In the genomic region with DNA sequence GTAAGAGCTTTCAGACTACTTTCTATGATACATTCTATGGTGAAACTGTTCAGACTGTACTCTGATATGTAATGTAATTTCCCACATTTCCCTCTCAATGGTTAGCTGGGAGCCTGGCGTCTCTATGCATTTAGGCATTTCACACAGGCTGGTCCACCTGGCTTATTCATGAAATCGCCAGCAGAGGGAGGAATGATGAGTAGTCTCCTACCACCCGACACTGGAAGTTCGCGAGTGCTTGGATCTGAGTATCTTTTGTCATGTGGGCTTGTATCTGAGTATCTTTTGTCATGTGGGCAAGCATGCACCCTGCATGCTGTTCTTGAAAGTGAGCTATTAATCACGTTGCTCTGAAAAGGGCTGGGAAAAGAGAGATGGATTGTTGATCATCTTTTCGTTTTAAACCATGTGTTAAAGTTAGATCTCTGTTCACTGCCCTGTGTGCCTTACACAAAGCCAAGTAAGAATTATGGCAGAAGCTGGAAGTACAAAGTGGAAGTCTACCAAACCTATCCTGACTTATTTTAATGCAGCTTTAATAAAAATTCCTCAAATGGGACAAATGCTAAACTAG, we compare ENCODE assay signal across 8 cellular contexts.
A peak's percentile ranks its signal among the peaks of the same experiment; 100 is the strongest.
DNase-seq lines count a peak whose midpoint lies in the region; ATAC-seq and TF ChIP-seq lines count a peak whose summit lies in the region.

No MANE protein-coding gene starts in this region.

- H3K27me3 ChIP-seq in trophoblast cell (ENCODE audit: insufficient read depth, low read length) = no peaks in the 10 kb centered on the region
- no peaks in the 10 kb centered on the region for H3K27me3 ChIP-seq in ascending aorta

- H3K18ac ChIP-seq in trophoblast cell (ENCODE audit: low read length) = no peak overlapping the region

- no peak overlapping the region for H3K23ac ChIP-seq in trophoblast cell (ENCODE audit: low read length)

- H3K36me3 ChIP-seq in trophoblast cell (ENCODE audit: control insufficient read depth in 1 of 2, insufficient read depth in 2 of 2, low read length in 2 of 2) (no peaks in the 10 kb centered on the region), ascending aorta (no peaks in the 10 kb centered on the region)

- H3K4me2 ChIP-seq in trophoblast cell (ENCODE audit: low read length) = no peak overlapping the region

- H2AK5ac ChIP-seq in trophoblast cell (ENCODE audit: low read length) = no peak overlapping the region

- intact Hi-C loops in ascending aorta (cut with DNase I) = no loop called here

- no peak overlapping the region for H3K4ac ChIP-seq in trophoblast cell (ENCODE audit: low read depth, low read length)

- H3K79me1 ChIP-seq in trophoblast cell (ENCODE audit: low read length) = no peaks in the 10 kb centered on the region

- no peak overlapping the region for H3K9ac ChIP-seq in trophoblast cell (ENCODE audit: low read length)

- TF ChIP-seq CTCF in epithelial cell of proximal tubule (conservative IDR thresholded peaks at IDR 0.05; ENCODE audit: low read depth, low read length) (peak; percentile 71), ascending aorta (IDR thresholded peaks at IDR 0.05) (peak in 1 of 3 experiments; percentile 16)

- H3K9me3 ChIP-seq in trophoblast cell (ENCODE audit: insufficient read depth, low read depth, low read length) (peaks cover 2% of the 10 kb centered on the region), ascending aorta (no peaks in the 10 kb centered on the region)

- no peaks in the 10 kb centered on the region for H3K4me1 ChIP-seq in trophoblast cell (ENCODE audit: control insufficient read depth in 1 of 2, insufficient read depth in 2 of 2, low read length in 2 of 2)
- H3K4me1 ChIP-seq in ascending aorta = no peaks in the 10 kb centered on the region

- no peak overlapping the region for H4K12ac ChIP-seq in trophoblast cell (ENCODE audit: low read depth, low read length)

- ATAC-seq in GM18909 (IDR thresholded peaks at IDR 0.05; ENCODE audit: poor library complexity, unreplicated experiment) = peak; percentile 66

- H3K4me3 ChIP-seq in epithelial cell of proximal tubule (ENCODE audit: low read depth, low read length) (no peak overlapping the region), trophoblast cell (ENCODE audit: low read depth, low read length) (no peak overlapping the region), ascending aorta (no peak overlapping the region)

- DNase-seq in AG08395 (ENCODE audit: low spot score) (peak; percentile 44), NCI-H82 (lab: John Stamatoyannopoulos, UW) (peak; percentile 85), epithelial cell of proximal tubule (ENCODE audit: low read depth) (no peak), trophoblast cell (peak; percentile 64 to 87), inferior parietal cortex (ENCODE audit: extremely low spot score) (no peak), NCI-H345 (lab: John Stamatoyannopoulos, UW) (no peak), ascending aorta (ENCODE audit: low spot score in 2 of 2) (no peak)

- no peak overlapping the region for H2BK5ac ChIP-seq in trophoblast cell (ENCODE audit: low read depth, low read length, poor library complexity)

- no peak overlapping the region for H4K8ac ChIP-seq in trophoblast cell (ENCODE audit: low read depth, low read length)

- H3K27ac ChIP-seq in trophoblast cell (ENCODE audit: low read depth, low read length) (no peak overlapping the region), ascending aorta (no peak overlapping the region)

- no peak overlapping the region for H2AFZ ChIP-seq in trophoblast cell (ENCODE audit: insufficient read depth, low read length, poor library complexity)

- no peak overlapping the region for H2BK12ac ChIP-seq in trophoblast cell (ENCODE audit: low read length)

- H2BK120ac ChIP-seq in trophoblast cell (ENCODE audit: insufficient read depth, low read length, poor library complexity) = no peak overlapping the region

- no peak overlapping the region for H3K14ac ChIP-seq in trophoblast cell (ENCODE audit: low read length)

- H3K79me2 ChIP-seq in trophoblast cell (ENCODE audit: control insufficient read depth, insufficient read depth, low read length, poor library complexity) = no peaks in the 10 kb centered on the region

- H4K91ac ChIP-seq in trophoblast cell (ENCODE audit: low read depth, low read length) = no peak overlapping the region

- WGBS in trophoblast cell (ENCODE audit: extremely low coverage, insufficient coverage, insufficient read length) = no CpG with 5 or more reads among the region's 7 CpGs

Comparison
In these comparisons a context has a peak if more than half of its experiments do, and no peak if none do; other contexts are left out.
1. DNase-seq: peak in AG08395 (single experiment), NCI-H82 (single experiment) and trophoblast cell (2 of 2); none in epithelial cell of proximal tubule (single experiment), inferior parietal cortex (single experiment), NCI-H345 (single experiment) and ascending aorta (0 of 2).